Comparison of ENCODE assay signal across 12 cellular contexts in the genomic region with DNA sequence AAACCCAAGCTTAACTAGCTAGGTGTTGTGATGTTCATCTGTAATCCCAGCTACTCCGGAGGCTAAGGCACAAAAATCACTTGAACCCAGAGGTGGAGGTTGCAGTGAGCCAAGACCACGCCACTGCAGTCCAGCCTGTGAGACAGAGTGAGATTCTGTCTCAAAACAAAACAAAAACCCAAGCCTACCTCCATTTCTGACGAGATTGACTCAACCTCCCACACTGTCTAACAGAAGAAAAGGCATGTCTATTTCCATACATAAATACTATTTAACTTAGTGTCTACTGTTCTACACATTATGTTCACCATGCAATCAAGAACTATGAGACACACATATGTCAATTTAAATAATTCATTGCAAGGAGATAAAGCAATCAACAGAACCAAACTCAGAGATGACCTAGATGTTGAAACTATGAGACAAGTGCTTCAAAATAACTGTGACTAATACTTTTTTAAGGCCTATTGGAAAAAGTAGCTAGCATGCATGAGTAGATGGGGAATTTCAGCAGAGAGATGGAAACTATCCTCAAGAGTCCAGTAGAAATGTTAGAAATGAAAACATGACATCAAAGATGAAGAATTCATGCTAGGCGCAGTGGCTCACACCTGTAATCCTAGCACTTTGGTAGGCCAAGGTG.
DNase-seq lines count a peak whose midpoint lies in the region; ATAC-seq, FAIRE-seq and TF ChIP-seq lines count a peak whose summit lies in the region.
"Had no signal": no experiment of that assay in that cellular context is flagged by ENCODE, and none has a peak within 500 bp of the region (broad histone marks: within the 10 kb centered on the region; RNA-seq: fewer than 3 reads in every experiment).

No MANE protein-coding gene starts in this region.

- H3K9me3 Mint-ChIP-seq in activated CD4-positive, alpha-beta memory T cell treated with anti-CD3 and anti-CD28 coated beads, Interleukin-2, amount 10 ng/mL, durations not matched to agents 7 days and 5 days: no peaks in the 10 kb centered on the region
- no peaks in the 10 kb centered on the region for H3K9me3 Mint-ChIP-seq in CD4-positive, alpha-beta T cell
- peaks cover 0 to 3% (median 0%) of the 10 kb centered on the region in 9 donors for H3K9me3 Mint-ChIP-seq in naive thymus-derived CD8-positive, alpha-beta T cell
- peaks cover 11% of the 10 kb centered on the region for H3K9me3 Mint-ChIP-seq in WTC11

- no peak for DNase-seq in GM12891 (ENCODE audit: insufficient read length, low spot score)
- no peak for DNase-seq in activated CD4-positive, alpha-beta memory T cell treated with anti-CD3 and anti-CD28 coated beads, Interleukin-2, amount 10 ng/mL, durations not matched to agents 7 days and 5 days
- DNase-seq in COLO668 (lab: John Stamatoyannopoulos, UW; ENCODE audit: unreplicated experiment): no peak
- no peak for DNase-seq in CD4-positive, alpha-beta T cell
- no peak for DNase-seq in naive thymus-derived CD8-positive, alpha-beta T cell
- no peak for DNase-seq in WTC11 (ENCODE audit: low spot score)
- DNase-seq: dermis blood vessel endothelial cell, Peyer's patch, testis had no signal

- H3K4me1 Mint-ChIP-seq in activated CD4-positive, alpha-beta memory T cell treated with anti-CD3 and anti-CD28 coated beads, Interleukin-2, amount 10 ng/mL, durations not matched to agents 7 days and 5 days: peaks cover 9% of the 10 kb centered on the region
- no peaks in the 10 kb centered on the region for H3K4me1 Mint-ChIP-seq in CD4-positive, alpha-beta T cell (ENCODE audit: low read depth)
- no peaks in the 10 kb centered on the region for H3K4me1 Mint-ChIP-seq in naive thymus-derived CD8-positive, alpha-beta T cell
- H3K4me1 Mint-ChIP-seq in WTC11: no peaks in the 10 kb centered on the region

- H3K4me3 Mint-ChIP-seq in activated CD4-positive, alpha-beta memory T cell treated with anti-CD3 and anti-CD28 coated beads, Interleukin-2, amount 10 ng/mL, durations not matched to agents 7 days and 5 days: no peak overlapping the region
- H3K4me3 Mint-ChIP-seq in CD4-positive, alpha-beta T cell: no peak overlapping the region
- H3K4me3 Mint-ChIP-seq in naive thymus-derived CD8-positive, alpha-beta T cell: no peak overlapping the region
- H3K4me3 Mint-ChIP-seq in WTC11: no peak overlapping the region

- peak overlapping the region; percentile 34 for H3K27ac Mint-ChIP-seq in activated CD4-positive, alpha-beta memory T cell treated with anti-CD3 and anti-CD28 coated beads, Interleukin-2, amount 10 ng/mL, durations not matched to agents 7 days and 5 days
- no peak overlapping the region for H3K27ac Mint-ChIP-seq in CD4-positive, alpha-beta T cell
- no peak overlapping the region for H3K27ac Mint-ChIP-seq in naive thymus-derived CD8-positive, alpha-beta T cell
- H3K27ac Mint-ChIP-seq in WTC11: no peak overlapping the region

- ATAC-seq in GM18868 (IDR thresholded peaks at IDR 0.05; ENCODE audit: unreplicated experiment) (peak; percentile 77), HG02642 (IDR thresholded peaks at IDR 0.05; ENCODE audit: poor library complexity, unreplicated experiment) (peak; percentile 76), WTC11 (no peak)
- ATAC-seq in CD4-positive, alpha-beta T cell (ENCODE audit: poor library complexity): no peak
- no peak for ATAC-seq in naive thymus-derived CD8-positive, alpha-beta T cell

- no peaks in the 10 kb centered on the region for H3K9me3 ChIP-seq in CD4-positive, alpha-beta T cell (ENCODE audit: control insufficient read depth, low read length)
- H3K9me3 ChIP-seq: Peyer's patch, testis had no signal

- FAIRE-seq in GM12891 (lab: Jason Lieb, UNC): peak; percentile 16

- H3K36me3 Mint-ChIP-seq in activated CD4-positive, alpha-beta memory T cell treated with anti-CD3 and anti-CD28 coated beads, Interleukin-2, amount 10 ng/mL, durations not matched to agents 7 days and 5 days (ENCODE audit: low read depth): no peaks in the 10 kb centered on the region
- no peaks in the 10 kb centered on the region for H3K36me3 Mint-ChIP-seq in CD4-positive, alpha-beta T cell (ENCODE audit: low read depth)
- H3K36me3 Mint-ChIP-seq in naive thymus-derived CD8-positive, alpha-beta T cell: peaks cover 0 to 2% (median 0%) of the 10 kb centered on the region in 3 donors
- no peaks in the 10 kb centered on the region for H3K36me3 Mint-ChIP-seq in WTC11

- TF ChIP-seq CTCF in CD4-positive, alpha-beta T cell (IDR thresholded peaks at IDR 0.05): no peak
- TF ChIP-seq CTCF in WTC11 (IDR thresholded peaks at IDR 0.05): no peak

- H3K27ac ChIP-seq in CD4-positive, alpha-beta T cell (ENCODE audit: low read depth, low read length): no peak overlapping the region
- H3K27ac ChIP-seq: KMS-11, Peyer's patch, testis had no signal

- no peaks in the 10 kb centered on the region for H3K27me3 Mint-ChIP-seq in activated CD4-positive, alpha-beta memory T cell treated with anti-CD3 and anti-CD28 coated beads, Interleukin-2, amount 10 ng/mL, durations not matched to agents 7 days and 5 days
- H3K27me3 Mint-ChIP-seq in CD4-positive, alpha-beta T cell: peaks cover 14% of the 10 kb centered on the region
- peaks cover 10 to 31% (median 18%) of the 10 kb centered on the region in 5 donors for H3K27me3 Mint-ChIP-seq in naive thymus-derived CD8-positive, alpha-beta T cell
- H3K27me3 Mint-ChIP-seq in WTC11 (ENCODE audit: low read depth): peaks cover 4% of the 10 kb centered on the region; the same call in 1 of the 2 replicates

- POLR2A ChIA-PET in activated CD4-positive, alpha-beta memory T cell treated with anti-CD3 and anti-CD28 coated beads, Interleukin-2, amount 10 ng/mL, durations not matched to agents 7 days and 5 days (lab: Charles Lee): no interaction called here
- POLR2A ChIA-PET in CD4-positive, alpha-beta T cell (lab: Charles Lee): no interaction called here
- POLR2A ChIA-PET in naive thymus-derived CD8-positive, alpha-beta T cell (lab: Charles Lee): no interaction called here
- POLR2A ChIA-PET in WTC11 (lab: Charles Lee): no interaction called here

- no peaks in the 10 kb centered on the region for H3K27me3 ChIP-seq in CD4-positive, alpha-beta T cell (ENCODE audit: control insufficient read depth, insufficient read depth, low read length)
- H3K27me3 ChIP-seq: Peyer's patch, testis had no signal

- TF ChIP-seq POLR2A in GM12891 (IDR thresholded peaks at IDR 0.05; ENCODE audit: low read depth, low read length): no peak

- CTCF ChIA-PET in activated CD4-positive, alpha-beta memory T cell treated with anti-CD3 and anti-CD28 coated beads, Interleukin-2, amount 10 ng/mL, durations not matched to agents 7 days and 5 days (lab: Charles Lee): no interaction called here
- CTCF ChIA-PET in CD4-positive, alpha-beta T cell (lab: Charles Lee): interaction anchor here (0.7 kb wide), 1 partner anchor 9 kb away, joined by 3 read pairs; no protein-coding TSS in a partner anchor
- CTCF ChIA-PET in WTC11 (lab: Charles Lee): no interaction called here

- intact Hi-C loops in CD4-positive, alpha-beta T cell (cut with DNase I, micrococcal nuclease): no loop called here

TF ChIP-seq in GM12891, 5 proteins besides CTCF, POLR2A, EP300 and RAD21:
- TF ChIP-seq POU2F2 (IDR thresholded peaks at IDR 0.05; ENCODE audit: low read depth, low read length) (no peak), PAX5 (IDR thresholded peaks at IDR 0.05; ENCODE audit: insufficient read depth, low read length, severe bottlenecking) (no peak), POLR2AphosphoS5 (IDR thresholded peaks at IDR 0.05; ENCODE audit: low read depth, low read length) (no peak), TAF1 (IDR thresholded peaks at IDR 0.05; ENCODE audit: low read depth, low read length) (no peak), SPI1 (IDR thresholded peaks at IDR 0.05; ENCODE audit: low read depth, low read length) (no peak)

TF ChIP-seq in WTC11, 78 proteins besides CTCF, POLR2A, EP300 and RAD21 (continues in another document):
- TF ChIP-seq, protein P1, sequence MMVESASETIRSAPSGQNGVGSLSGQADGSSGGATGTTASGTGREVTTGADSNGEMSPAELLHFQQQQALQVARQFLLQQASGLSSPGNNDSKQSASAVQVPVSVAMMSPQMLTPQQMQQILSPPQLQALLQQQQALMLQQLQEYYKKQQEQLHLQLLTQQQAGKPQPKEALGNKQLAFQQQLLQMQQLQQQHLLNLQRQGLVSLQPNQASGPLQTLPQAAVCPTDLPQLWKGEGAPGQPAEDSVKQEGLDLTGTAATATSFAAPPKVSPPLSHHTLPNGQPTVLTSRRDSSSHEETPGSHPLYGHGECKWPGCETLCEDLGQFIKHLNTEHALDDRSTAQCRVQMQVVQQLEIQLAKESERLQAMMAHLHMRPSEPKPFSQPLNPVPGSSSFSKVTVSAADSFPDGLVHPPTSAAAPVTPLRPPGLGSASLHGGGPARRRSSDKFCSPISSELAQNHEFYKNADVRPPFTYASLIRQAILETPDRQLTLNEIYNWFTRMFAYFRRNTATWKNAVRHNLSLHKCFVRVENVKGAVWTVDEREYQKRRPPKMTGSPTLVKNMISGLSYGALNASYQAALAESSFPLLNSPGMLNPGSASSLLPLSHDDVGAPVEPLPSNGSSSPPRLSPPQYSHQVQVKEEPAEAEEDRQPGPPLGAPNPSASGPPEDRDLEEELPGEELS (CRISPR knock-in tag; IDR thresholded peaks at IDR 0.05): no peak
- no peak for TF ChIP-seq MXD4 (CRISPR knock-in tag; IDR thresholded peaks at IDR 0.05; ENCODE audit: borderline replicate concordance)
- TF ChIP-seq, protein P2, sequence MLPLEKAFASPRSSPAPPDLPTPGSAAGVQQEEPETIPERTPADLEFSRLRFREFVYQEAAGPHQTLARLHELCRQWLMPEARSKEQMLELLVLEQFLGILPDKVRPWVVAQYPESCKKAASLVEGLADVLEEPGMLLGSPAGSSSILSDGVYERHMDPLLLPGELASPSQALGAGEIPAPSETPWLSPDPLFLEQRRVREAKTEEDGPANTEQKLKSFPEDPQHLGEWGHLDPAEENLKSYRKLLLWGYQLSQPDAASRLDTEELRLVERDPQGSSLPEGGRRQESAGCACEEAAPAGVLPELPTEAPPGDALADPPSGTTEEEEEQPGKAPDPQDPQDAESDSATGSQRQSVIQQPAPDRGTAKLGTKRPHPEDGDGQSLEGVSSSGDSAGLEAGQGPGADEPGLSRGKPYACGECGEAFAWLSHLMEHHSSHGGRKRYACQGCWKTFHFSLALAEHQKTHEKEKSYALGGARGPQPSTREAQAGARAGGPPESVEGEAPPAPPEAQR (CRISPR knock-in tag; IDR thresholded peaks at IDR 0.05): no peak

Comparison
In these comparisons a context has a peak if more than half of its experiments do, and no peak if none do; other contexts are left out.
1. ATAC-seq: peak in GM18868 (single experiment) and HG02642 (single experiment); none in CD4-positive, alpha-beta T cell (single experiment), naive thymus-derived CD8-positive, alpha-beta T cell (0 of 2) and WTC11 (single experiment).